In genomic region chr22:44307509-44308169, GRCh38 we compare ENCODE assay signal across 25 cellular contexts. TPM values are rescaled to one million over a fixed set of nuclear protein-coding genes. Genes with fewer than 3 reads are reported as not detected.
DNase-seq lines count a peak whose midpoint lies in the region; TF ChIP-seq lines count a peak whose summit lies in the region.
"Had no signal": no experiment of that assay in that cellular context is flagged by ENCODE, and none has a peak within 500 bp of the region (broad histone marks: within the 10 kb centered on the region; RNA-seq: fewer than 3 reads in every experiment).

No MANE protein-coding gene starts in this region.

- no peaks in the 10 kb centered on the region for H3K4me1 ChIP-seq in breast epithelium
- peaks cover 81% of the 10 kb centered on the region for H3K4me1 ChIP-seq in rectal smooth muscle tissue (ENCODE audit: control insufficient read depth, insufficient read depth, low read length)
- no peaks in the 10 kb centered on the region for H3K4me1 ChIP-seq in HAP-1
- H3K4me1 ChIP-seq: thyroid gland had no signal

- no peak for TF ChIP-seq POLR2A in breast epithelium (IDR thresholded peaks at IDR 0.05)

- BruUV-seq in MCF 10A (replicated peaks; lab: Mats Ljungman, UMichigan) = no TSS peak

- peaks cover 12% of the 10 kb centered on the region for H3K4me1 Mint-ChIP-seq in MCF 10A (ENCODE audit: insufficient read depth, unreplicated experiment)
- H3K4me1 Mint-ChIP-seq: stimulated activated naive B cell treated with anti-CD40 and anti-IgM and Interleukin-4, amounts not matched to agents 10 μg/mL and 1 μg/mL and 100 μg/mL, for 72 hours had no signal

- no peak overlapping the region for H3K27ac Mint-ChIP-seq in MCF 10A (ENCODE audit: low read depth, unreplicated experiment)
- H3K27ac Mint-ChIP-seq: CD8-positive, alpha-beta T cell; nephron had no signal

- DNase-seq in breast epithelium (ENCODE audit: low spot score in 2 of 2) (no peak), MCF 10A (ENCODE audit: unreplicated experiment) (no peak), hepatic stellate cell (ENCODE audit: low spot score) (peak; percentile 72), amygdala (lab: John Stamatoyannopoulos, UW) (no peak), GM19238 (ENCODE audit: insufficient read length, low spot score) (no peak), HEK293T (ENCODE audit: extremely low spot score) (no peak), HAP-1 (ENCODE audit: low spot score in 2 of 2) (no peak)
- DNase-seq: 8988T; activated CD8-positive, alpha-beta T cell treated with anti-CD3 and anti-CD28 coated beads, Interleukin-2, amount 10 ng/mL, durations not matched to agents 7 days and 5 days; activated T-cell treated with anti-CD3 and anti-CD28 coated beads, Interleukin-2, amount 50 U/mL, for 1 hour; AML-193; caudate nucleus; CD8-positive, alpha-beta T cell; DMS53; kidney glomerular epithelial cell; NCI-H1092; NCI-H2081; NCI-H345; SIG-M5; stimulated activated CD4-positive, alpha-beta T cell treated with anti-CD3 and anti-CD28 coated beads, Interleukin-2, amount 100 ng/mL, for 48 hours; stimulated activated naive B cell treated with anti-CD40 and anti-IgM and Interleukin-4, amounts not matched to agents 10 μg/mL and 1 μg/mL and 100 μg/mL, for 72 hours; thyroid gland had no signal

- POLR2A ChIA-PET in MCF 10A (lab: Yijun Ruan, JAX) = no interaction called here
- POLR2A ChIA-PET in HEK293T (lab: Yijun Ruan, JAX) = no interaction called here

- H3K9me3 ChIP-seq in breast epithelium = no peaks in the 10 kb centered on the region
- no peaks in the 10 kb centered on the region for H3K9me3 ChIP-seq in HAP-1
- H3K9me3 ChIP-seq: thyroid gland had no signal

- H3K27me3 Mint-ChIP-seq in MCF 10A (ENCODE audit: insufficient read depth, unreplicated experiment) = no peaks in the 10 kb centered on the region

- CTCF ChIA-PET in MCF 10A (lab: Yijun Ruan, JAX) = interaction anchor here (0.7 kb wide), 1 partner anchor 981 kb away, joined by 3 read pairs; no protein-coding TSS in a partner anchor
- CTCF ChIA-PET in HEK293T (lab: Yijun Ruan, JAX) = no interaction called here

- H3K36me3 ChIP-seq in breast epithelium (no peaks in the 10 kb centered on the region), rectal smooth muscle tissue (ENCODE audit: control insufficient read depth, insufficient read depth, low read length) (no peaks in the 10 kb centered on the region), HAP-1 (replicated peaks) (no peaks in the 10 kb centered on the region)
- H3K36me3 ChIP-seq: thyroid gland had no signal

- H3K9me3 Mint-ChIP-seq in MCF 10A (ENCODE audit: unreplicated experiment) = no peaks in the 10 kb centered on the region
- H3K9me3 Mint-ChIP-seq: CD8-positive, alpha-beta T cell; nephron; stimulated activated naive B cell treated with anti-CD40 and anti-IgM and Interleukin-4, amounts not matched to agents 10 μg/mL and 1 μg/mL and 100 μg/mL, for 72 hours had no signal

- TF ChIP-seq CTCF in breast epithelium (IDR thresholded peaks at IDR 0.05) (no peak), MCF 10A (IDR thresholded peaks at IDR 0.05; ENCODE audit: unreplicated experiment) (no peak)

- H3K36me3 Mint-ChIP-seq in MCF 10A (ENCODE audit: insufficient read depth, unreplicated experiment) = no peaks in the 10 kb centered on the region
- H3K36me3 Mint-ChIP-seq: CD8-positive, alpha-beta T cell; stimulated activated naive B cell treated with anti-CD40 and anti-IgM and Interleukin-4, amounts not matched to agents 10 μg/mL and 1 μg/mL and 100 μg/mL, for 72 hours had no signal

- no peak overlapping the region for H3K4me3 Mint-ChIP-seq in MCF 10A (ENCODE audit: unreplicated experiment)
- H3K4me3 Mint-ChIP-seq: activated CD8-positive, alpha-beta T cell treated with anti-CD3 and anti-CD28 coated beads, Interleukin-2, amount 10 ng/mL, durations not matched to agents 7 days and 5 days; CD8-positive, alpha-beta T cell; nephron; stimulated activated naive B cell treated with anti-CD40 and anti-IgM and Interleukin-4, amounts not matched to agents 10 μg/mL and 1 μg/mL and 100 μg/mL, for 72 hours had no signal

- H3K4me3 ChIP-seq in breast epithelium (no peak overlapping the region), rectal smooth muscle tissue (ENCODE audit: low read length) (no peak overlapping the region), HAP-1 (no peak overlapping the region)
- H3K4me3 ChIP-seq: GM12878, thyroid gland had no signal

- peaks cover 0 to 5% of the 10 kb centered on the region in 2 donors for H3K27me3 ChIP-seq in breast epithelium
- no peaks in the 10 kb centered on the region for H3K27me3 ChIP-seq in rectal smooth muscle tissue (ENCODE audit: control insufficient read depth, insufficient read depth, low read length)
- no peaks in the 10 kb centered on the region for H3K27me3 ChIP-seq in HAP-1 (ENCODE audit: low read depth)
- H3K27me3 ChIP-seq: thyroid gland had no signal

- in situ Hi-C loops in HAP-1 (cut with MboI; ENCODE audit: low sequenced_read_pairs) = no loop called here

- intact Hi-C loops in breast epithelium (cut with DNase I; ENCODE audit: low total_unique reads) = no loop called here
- intact Hi-C loops in MCF 10A (cut with micrococcal nuclease) = no loop called here

- H3K27ac ChIP-seq in breast epithelium = peak overlapping the region; percentile 10 to 72
- peak overlapping the region; percentile 90 for H3K27ac ChIP-seq in rectal smooth muscle tissue (ENCODE audit: low read depth, low read length)
- H3K27ac ChIP-seq: thyroid gland had no signal

- no peak overlapping the region for H3K9ac ChIP-seq in rectal smooth muscle tissue (ENCODE audit: low read length)

TF ChIP-seq in HEK293T, 16 proteins besides CTCF, POLR2A, EP300 and RAD21:
- TF ChIP-seq LEF1 (IDR thresholded peaks at IDR 0.05; ENCODE audit: borderline replicate concordance) = no peak

RNA-seq across cellular contexts. Expression of gene SHISAL1, which starts 5.1 kb away (rescaled TPM):
- total RNA-seq in breast epithelium (1 to 10 TPM in 1 of 3 donors, under 1 TPM in 2; 0.32 to 1.2 (median 0.33) TPM), MCF 10A (2022) (1.6 and 3.7 TPM in 2 replicates)
- total RNA-seq: activated CD8-positive, alpha-beta T cell treated with anti-CD3 and anti-CD28 coated beads, Interleukin-2, amount 10 ng/mL, durations not matched to agents 7 days and 5 days; CD8-positive, alpha-beta T cell; GM12878 had no signal
